Comparison of ENCODE assay signal across 9 cellular contexts in genomic region chr19:15200575-15201364, GRCh38. TPM values are rescaled to one million over a fixed set of nuclear protein-coding genes. Genes with fewer than 3 reads are reported as not detected.
A peak's percentile ranks its signal among the peaks of the same experiment; 100 is the strongest.
DNase-seq lines count a peak whose midpoint lies in the region; FAIRE-seq and TF ChIP-seq lines count a peak whose summit lies in the region.
"Had no signal": no experiment of that assay in that cellular context is flagged by ENCODE, and none has a peak within 500 bp of the region (broad histone marks: within the 10 kb centered on the region; RNA-seq: fewer than 3 reads in every experiment).

NOTCH3 (minus strand) TSS chr19:15200995; CDS start chr19:15200905, 90 bp downstream.

- intact Hi-C loops in activated naive CD4-positive, alpha-beta T cell treated with anti-CD3 and anti-CD28 coated beads for 36 hours (cut with micrococcal nuclease), result no loop called here
- intact Hi-C loops in dorsolateral prefrontal cortex (cut with DNase I), result no loop called here

- H3K4me2 ChIP-seq in mesendoderm (ENCODE audit: low read length), result peak within 1 kb of the TSS; percentile 75

- H2BK120ac ChIP-seq in mesendoderm (ENCODE audit: low read depth, low read length), result peak within 1 kb of the TSS; percentile 89

- H4K8ac ChIP-seq in mesendoderm (ENCODE audit: low read depth, low read length), result no peak within 1 kb of the TSS

- H3K79me2 ChIP-seq in mesendoderm (ENCODE audit: control insufficient read depth, insufficient read depth, low read length), result peaks cover 7% of the 10 kb centered on the region

- CTCF ChIA-PET in activated naive CD4-positive, alpha-beta T cell treated with anti-CD3 and anti-CD28 coated beads for 36 hours (lab: Charles Lee), result no interaction called here

- H3K36me3 Mint-ChIP-seq in activated naive CD4-positive, alpha-beta T cell treated with anti-CD3 and anti-CD28 coated beads for 36 hours (ENCODE audit: low read depth), result no peaks in the 10 kb centered on the region

- H3K4ac ChIP-seq in mesendoderm (ENCODE audit: low read depth, low read length), result peak within 1 kb of the TSS; percentile 88

- no peak for TF ChIP-seq CTCF in dorsolateral prefrontal cortex (IDR thresholded peaks at IDR 0.05 in 54 of 56, conservative IDR thresholded peaks at IDR 0.05 in 2 of 56; ENCODE audit: low read depth in 1 of 56, partially characterized antibody in 56 of 56)

- H3K27me3 ChIP-seq in dorsolateral prefrontal cortex (peaks cover 0 to 57% (median 28%) of the 10 kb centered on the region in 45 donors), mesendoderm (ENCODE audit: insufficient read depth, low read length, poor library complexity) (no peaks in the 10 kb centered on the region)

- H3K27me3 Mint-ChIP-seq in activated naive CD4-positive, alpha-beta T cell treated with anti-CD3 and anti-CD28 coated beads for 36 hours (ENCODE audit: low read depth), result peaks cover 42% of the 10 kb centered on the region

- no peak within 1 kb of the TSS for H3K27ac Mint-ChIP-seq in activated naive CD4-positive, alpha-beta T cell treated with anti-CD3 and anti-CD28 coated beads for 36 hours

- no peak within 1 kb of the TSS for H2BK15ac ChIP-seq in mesendoderm (replicated peaks; ENCODE audit: low read depth)

- H3K4me3 ChIP-seq in dorsolateral prefrontal cortex, result peak within 1 kb of the TSS in 54 of 59 donors; percentile 9 to 63 (median 42)
- H3K4me3 ChIP-seq in mesendoderm (ENCODE audit: low read length), result peak within 1 kb of the TSS; percentile 89

- H3K9ac ChIP-seq in mesendoderm (ENCODE audit: low read length), result peak within 1 kb of the TSS; percentile 84

- H3K27ac ChIP-seq in dorsolateral prefrontal cortex, result peak within 1 kb of the TSS in 24 of 59 donors; percentile 22 to 77 (median 48)
- peak within 1 kb of the TSS; percentile 39 for H3K27ac ChIP-seq in mesendoderm (ENCODE audit: low read depth, low read length)

- peak within 1 kb of the TSS; percentile 46 for H3K4me3 Mint-ChIP-seq in activated naive CD4-positive, alpha-beta T cell treated with anti-CD3 and anti-CD28 coated beads for 36 hours

- no CpG with 5 or more reads among the region's 74 CpGs for WGBS in mesendoderm (ENCODE audit: extremely low coverage, insufficient coverage, low lambda C conversion rate)

- H2AK5ac ChIP-seq in mesendoderm (ENCODE audit: low read length), result no peak within 1 kb of the TSS

- peaks cover 12% of the 10 kb centered on the region for H3K4me1 Mint-ChIP-seq in activated naive CD4-positive, alpha-beta T cell treated with anti-CD3 and anti-CD28 coated beads for 36 hours (ENCODE audit: low read depth)

- H4K5ac ChIP-seq in mesendoderm (ENCODE audit: low read length), result no peak within 1 kb of the TSS

- FAIRE-seq in urothelium cell line (lab: Jason Lieb, UNC), result no peak

- H3K18ac ChIP-seq in mesendoderm (ENCODE audit: low read length), result peak within 1 kb of the TSS; percentile 97

- DNase-seq in activated naive CD4-positive, alpha-beta T cell treated with anti-CD3 and anti-CD28 coated beads for 36 hours, result no peak
- no peak for DNase-seq in activated naive CD4-positive, alpha-beta T cell treated with anti-CD3 and anti-CD28 coated beads, Interleukin-2, amount 50 U/mL, for 16 hours
- DNase-seq in dorsolateral prefrontal cortex (no peak), mesendoderm (peak; percentile 43), urothelium cell line (ENCODE audit: low spot score) (peak; percentile 65), MV-4-11 (lab: John Stamatoyannopoulos, UW) (no peak), NOMO-1 treated with dmso at 0.1 percent for 144 hours (lab: John Stamatoyannopoulos, UW; ENCODE audit: unreplicated experiment) (no peak), DMS114 treated with DMSO at 0.1 percent for 48 hours (lab: John Stamatoyannopoulos, UW; ENCODE audit: unreplicated experiment) (no peak)
- DNase-seq: NCI-H1930 had no signal

- peaks cover 9% of the 10 kb centered on the region for H3K79me1 ChIP-seq in mesendoderm (ENCODE audit: low read length)

- H3K56ac ChIP-seq in mesendoderm (ENCODE audit: low read length), result peak within 1 kb of the TSS; percentile 89

- no peaks in the 10 kb centered on the region for H3K9me3 Mint-ChIP-seq in activated naive CD4-positive, alpha-beta T cell treated with anti-CD3 and anti-CD28 coated beads for 36 hours

- no peak within 1 kb of the TSS for H2BK5ac ChIP-seq in mesendoderm (ENCODE audit: low read length)

- H3K23ac ChIP-seq in mesendoderm (ENCODE audit: low read length), result peak within 1 kb of the TSS; percentile 66

- no peaks in the 10 kb centered on the region for H3K4me1 ChIP-seq in mesendoderm (ENCODE audit: control insufficient read depth, low read depth, low read length)

- no peaks in the 10 kb centered on the region for H3K36me3 ChIP-seq in mesendoderm (ENCODE audit: control insufficient read depth, insufficient read depth, low read length)

RNA-seq across cellular contexts. Expression of gene NOTCH3, which starts in this region (rescaled TPM):
- not detected for total RNA-seq in activated naive CD4-positive, alpha-beta T cell treated with anti-CD3 and anti-CD28 coated beads for 36 hours
- 10 to 100 TPM in 119 of 120 experiments, 1 to 10 TPM in 1; 9.9 to 79.9 (median 27.6) TPM for total RNA-seq in dorsolateral prefrontal cortex
- polyA plus RNA-seq in mesendoderm (2013, experiment 1 of 2), result 22.0 TPM
- 22.6 TPM for polyA plus RNA-seq in mesendoderm (2013, experiment 2 of 2)

Comparison
In these comparisons a context has a peak if more than half of its experiments do, and no peak if none do; other contexts are left out.
1. RNA of gene NOTCH3 (total RNA-seq): 9.9 to 79.9 TPM in dorsolateral prefrontal cortex; not detected in activated naive CD4-positive, alpha-beta T cell treated with anti-CD3 and anti-CD28 coated beads for 36 hours; every median in the first group is over 10 times any median in the second.
2. DNase-seq: peak in mesendoderm (single experiment) and urothelium cell line (single experiment); none in activated naive CD4-positive, alpha-beta T cell treated with anti-CD3 and anti-CD28 coated beads for 36 hours (single experiment), activated naive CD4-positive, alpha-beta T cell treated with anti-CD3 and anti-CD28 coated beads, Interleukin-2, amount 50 U/mL, for 16 hours (single experiment), dorsolateral prefrontal cortex (0 of 10), MV-4-11 (single experiment), NOMO-1 treated with dmso at 0.1 percent for 144 hours (single experiment) and DMS114 treated with DMSO at 0.1 percent for 48 hours (single experiment).